1 cellular context compared by ENCODE assay signal in the genomic region with DNA sequence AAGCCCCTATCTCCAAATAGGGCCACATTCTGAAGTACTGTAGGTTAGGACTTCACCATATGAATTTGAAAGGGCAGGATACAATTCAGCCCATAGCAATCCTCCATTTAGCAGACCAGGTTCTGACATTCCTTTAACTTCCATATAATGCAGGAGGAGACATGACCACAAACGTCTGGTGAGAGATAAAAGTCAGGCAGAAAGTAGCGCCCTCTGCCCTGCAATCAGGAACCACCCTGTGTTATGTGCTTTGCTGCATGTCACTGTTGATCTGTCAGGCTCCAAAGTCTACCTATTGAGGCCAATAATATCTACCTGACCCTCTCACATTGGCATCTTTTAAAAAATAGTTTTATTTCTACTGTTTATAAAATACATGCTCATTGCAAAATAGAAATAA.
TF ChIP-seq lines count a peak whose summit lies in the region.

No MANE protein-coding gene starts in this region.

TF ChIP-seq in K562, 482 proteins besides CTCF, POLR2A, EP300 and RAD21 (continued from another document):
- TF ChIP-seq, protein P1, sequence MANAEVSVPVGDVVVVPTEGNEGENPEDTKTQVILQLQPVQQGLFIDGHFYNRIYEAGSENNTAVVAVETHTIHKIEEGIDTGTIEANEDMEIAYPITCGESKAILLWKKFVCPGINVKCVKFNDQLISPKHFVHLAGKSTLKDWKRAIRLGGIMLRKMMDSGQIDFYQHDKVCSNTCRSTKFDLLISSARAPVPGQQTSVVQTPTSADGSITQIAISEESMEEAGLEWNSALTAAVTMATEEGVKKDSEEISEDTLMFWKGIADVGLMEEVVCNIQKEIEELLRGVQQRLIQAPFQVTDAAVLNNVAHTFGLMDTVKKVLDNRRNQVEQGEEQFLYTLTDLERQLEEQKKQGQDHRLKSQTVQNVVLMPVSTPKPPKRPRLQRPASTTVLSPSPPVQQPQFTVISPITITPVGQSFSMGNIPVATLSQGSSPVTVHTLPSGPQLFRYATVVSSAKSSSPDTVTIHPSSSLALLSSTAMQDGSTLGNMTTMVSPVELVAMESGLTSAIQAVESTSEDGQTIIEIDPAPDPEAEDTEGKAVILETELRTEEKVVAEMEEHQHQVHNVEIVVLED (CRISPR knock-in tag; IDR thresholded peaks at IDR 0.05), result no peak
- TF ChIP-seq, protein P2, sequence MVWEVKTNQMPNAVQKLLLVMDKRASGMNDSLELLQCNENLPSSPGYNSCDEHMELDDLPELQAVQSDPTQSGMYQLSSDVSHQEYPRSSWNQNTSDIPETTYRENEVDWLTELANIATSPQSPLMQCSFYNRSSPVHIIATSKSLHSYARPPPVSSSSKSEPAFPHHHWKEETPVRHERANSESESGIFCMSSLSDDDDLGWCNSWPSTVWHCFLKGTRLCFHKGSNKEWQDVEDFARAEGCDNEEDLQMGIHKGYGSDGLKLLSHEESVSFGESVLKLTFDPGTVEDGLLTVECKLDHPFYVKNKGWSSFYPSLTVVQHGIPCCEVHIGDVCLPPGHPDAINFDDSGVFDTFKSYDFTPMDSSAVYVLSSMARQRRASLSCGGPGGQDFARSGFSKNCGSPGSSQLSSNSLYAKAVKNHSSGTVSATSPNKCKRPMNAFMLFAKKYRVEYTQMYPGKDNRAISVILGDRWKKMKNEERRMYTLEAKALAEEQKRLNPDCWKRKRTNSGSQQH (CRISPR knock-in tag; IDR thresholded peaks at IDR 0.05), result no peak
- TF ChIP-seq SRSF3 (IDR thresholded peaks at IDR 0.05; ENCODE audit: insufficient read depth, low read length), result no peak
- peak; percentile 53 for TF ChIP-seq TCF3 (CRISPR knock-in tag; IDR thresholded peaks at IDR 0.05)
- TF ChIP-seq, protein P3, sequence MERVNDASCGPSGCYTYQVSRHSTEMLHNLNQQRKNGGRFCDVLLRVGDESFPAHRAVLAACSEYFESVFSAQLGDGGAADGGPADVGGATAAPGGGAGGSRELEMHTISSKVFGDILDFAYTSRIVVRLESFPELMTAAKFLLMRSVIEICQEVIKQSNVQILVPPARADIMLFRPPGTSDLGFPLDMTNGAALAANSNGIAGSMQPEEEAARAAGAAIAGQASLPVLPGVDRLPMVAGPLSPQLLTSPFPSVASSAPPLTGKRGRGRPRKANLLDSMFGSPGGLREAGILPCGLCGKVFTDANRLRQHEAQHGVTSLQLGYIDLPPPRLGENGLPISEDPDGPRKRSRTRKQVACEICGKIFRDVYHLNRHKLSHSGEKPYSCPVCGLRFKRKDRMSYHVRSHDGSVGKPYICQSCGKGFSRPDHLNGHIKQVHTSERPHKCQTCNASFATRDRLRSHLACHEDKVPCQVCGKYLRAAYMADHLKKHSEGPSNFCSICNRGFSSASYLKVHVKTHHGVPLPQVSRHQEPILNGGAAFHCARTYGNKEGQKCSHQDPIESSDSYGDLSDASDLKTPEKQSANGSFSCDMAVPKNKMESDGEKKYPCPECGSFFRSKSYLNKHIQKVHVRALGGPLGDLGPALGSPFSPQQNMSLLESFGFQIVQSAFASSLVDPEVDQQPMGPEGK (CRISPR knock-in tag; IDR thresholded peaks at IDR 0.05; ENCODE audit: borderline replicate concordance), result no peak
- no peak for TF ChIP-seq ATF7 (IDR thresholded peaks at IDR 0.05)
- no peak for TF ChIP-seq PTTG1 (tag; IDR thresholded peaks at IDR 0.05; ENCODE audit: low read depth)
- TF ChIP-seq NCOA2 (IDR thresholded peaks at IDR 0.05; ENCODE audit: partially characterized antibody in 2 of 2), result no peak
- no peak for TF ChIP-seq ESRRB (CRISPR knock-in tag; IDR thresholded peaks at IDR 0.05; ENCODE audit: borderline replicate concordance)
- 0 out of 2 replicates have a peak, but pooled peaks have one; percentile 26 for TF ChIP-seq ARID1B (IDR thresholded peaks at IDR 0.05)
- no peak for TF ChIP-seq ZC3H4 (CRISPR knock-in tag; IDR thresholded peaks at IDR 0.05; ENCODE audit: borderline replicate concordance)
- TF ChIP-seq, protein P4, sequence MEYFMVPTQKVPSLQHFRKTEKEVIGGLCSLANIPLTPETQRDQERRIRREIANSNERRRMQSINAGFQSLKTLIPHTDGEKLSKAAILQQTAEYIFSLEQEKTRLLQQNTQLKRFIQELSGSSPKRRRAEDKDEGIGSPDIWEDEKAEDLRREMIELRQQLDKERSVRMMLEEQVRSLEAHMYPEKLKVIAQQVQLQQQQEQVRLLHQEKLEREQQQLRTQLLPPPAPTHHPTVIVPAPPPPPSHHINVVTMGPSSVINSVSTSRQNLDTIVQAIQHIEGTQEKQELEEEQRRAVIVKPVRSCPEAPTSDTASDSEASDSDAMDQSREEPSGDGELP (CRISPR knock-in tag; IDR thresholded peaks at IDR 0.05; ENCODE audit: borderline replicate concordance), result no peak
- no peak for TF ChIP-seq HNRNPH1 (optimal IDR thresholded peaks at IDR 0.05; ENCODE audit: low read depth, low read length)
- TF ChIP-seq DNMT1 (IDR thresholded peaks at IDR 0.05), result no peak
- no peak for TF ChIP-seq PTRF (tag; IDR thresholded peaks at IDR 0.05)
- no peak for TF ChIP-seq TCF7L2 (IDR thresholded peaks at IDR 0.05; ENCODE audit: low read depth, low read length)
- TF ChIP-seq SMAD2 (IDR thresholded peaks at IDR 0.05; ENCODE audit: low read depth, low read length), result no peak
- peak; percentile 50; the same call in 1 of the 2 replicates for TF ChIP-seq TEAD4 (IDR thresholded peaks at IDR 0.05; ENCODE audit: low read length)
- TF ChIP-seq TEAD4 (CRISPR knock-in tag; IDR thresholded peaks at IDR 0.05; ENCODE audit: borderline replicate concordance), result no peak
- TF ChIP-seq CREBBP (IDR thresholded peaks at IDR 0.05; ENCODE audit: low read depth, low read length), result no peak
- TF ChIP-seq PCBP1 (IDR thresholded peaks at IDR 0.05; ENCODE audit: low read depth, low read length, poor library complexity, severe bottlenecking), result no peak
- TF ChIP-seq, protein P5, sequence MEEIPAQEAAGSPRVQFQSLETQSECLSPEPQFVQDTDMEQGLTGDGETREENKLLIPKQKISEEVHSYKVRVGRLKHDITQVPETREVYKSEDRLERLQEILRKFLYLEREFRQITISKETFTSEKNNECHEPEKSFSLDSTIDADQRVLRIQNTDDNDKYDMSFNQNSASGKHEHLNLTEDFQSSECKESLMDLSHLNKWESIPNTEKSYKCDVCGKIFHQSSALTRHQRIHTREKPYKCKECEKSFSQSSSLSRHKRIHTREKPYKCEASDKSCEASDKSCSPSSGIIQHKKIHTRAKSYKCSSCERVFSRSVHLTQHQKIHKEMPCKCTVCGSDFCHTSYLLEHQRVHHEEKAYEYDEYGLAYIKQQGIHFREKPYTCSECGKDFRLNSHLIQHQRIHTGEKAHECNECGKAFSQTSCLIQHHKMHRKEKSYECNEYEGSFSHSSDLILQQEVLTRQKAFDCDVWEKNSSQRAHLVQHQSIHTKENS (CRISPR knock-in tag; IDR thresholded peaks at IDR 0.05), result no peak
- TF ChIP-seq ZNF253 (CRISPR knock-in tag; conservative IDR thresholded peaks at IDR 0.05), result no peak
- TF ChIP-seq ADNP (tag; IDR thresholded peaks at IDR 0.05), result no peak
- no peak for TF ChIP-seq BRD9 (IDR thresholded peaks at IDR 0.05; ENCODE audit: low read depth, partially characterized antibody)
